Comparison of ENCODE assay signal across 13 cellular contexts in the genomic region with DNA sequence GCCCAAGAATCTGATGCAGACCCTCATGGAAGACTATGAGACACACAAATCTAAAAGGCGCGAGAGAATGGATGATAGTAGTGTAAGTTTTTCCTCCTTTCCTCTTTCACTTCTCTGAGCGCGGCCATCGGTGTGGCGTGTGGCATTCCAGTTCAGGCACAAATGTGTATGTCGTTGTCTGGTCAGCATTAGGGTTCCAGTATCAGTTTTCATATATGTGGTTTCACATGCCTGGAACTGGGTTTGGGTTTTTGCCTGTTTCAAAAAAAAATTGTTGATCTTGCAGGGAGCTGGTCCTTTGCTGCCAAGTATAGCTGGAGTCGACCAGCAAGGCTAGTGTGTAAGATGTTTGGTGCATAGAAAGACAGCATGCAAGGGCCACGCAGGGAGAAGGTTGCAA. TPM values are rescaled to one million over a fixed set of nuclear protein-coding genes. Genes with fewer than 3 reads are reported as not detected.
A peak's percentile ranks its signal among the peaks of the same experiment; 100 is the strongest.
DNase-seq lines count a peak whose midpoint lies in the region; ATAC-seq and TF ChIP-seq lines count a peak whose summit lies in the region.
"Had no signal": no experiment of that assay in that cellular context is flagged by ENCODE, and none has a peak within 500 bp of the region (broad histone marks: within the 10 kb centered on the region; RNA-seq: fewer than 3 reads in every experiment).

No MANE protein-coding gene starts in this region.

- 0 out of 2 replicates have a peak, but pooled peaks cover 5% of the 10 kb centered on the region for H3K9me2 ChIP-seq in GM23338 (ENCODE audit: insufficient read depth)

- H3K36me3 Mint-ChIP-seq in CD4-positive, alpha-beta memory T cell: peaks cover 0 to 12% of the 10 kb centered on the region in 2 donors
- peaks cover 25% of the 10 kb centered on the region for H3K36me3 Mint-ChIP-seq in GM23338 (ENCODE audit: low read depth)

- H3K27ac ChIP-seq in CD4-positive, alpha-beta memory T cell (ENCODE audit: low read depth, low read length): no peak overlapping the region
- H3K27ac ChIP-seq in GM23338 (ENCODE audit: low read depth): no peak overlapping the region
- H3K27ac ChIP-seq: neutrophil, tibial artery had no signal

- H3K27me3 ChIP-seq in CD4-positive, alpha-beta memory T cell (ENCODE audit: insufficient read depth, low read length): no peaks in the 10 kb centered on the region
- H3K27me3 ChIP-seq in GM23338 (ENCODE audit: insufficient read depth): peaks cover 20% of the 10 kb centered on the region; the same call in 1 of the 2 replicates
- H3K27me3 ChIP-seq: neutrophil, tibial artery had no signal

- H3K9me3 Mint-ChIP-seq in CD4-positive, alpha-beta memory T cell: no peaks in the 10 kb centered on the region
- no peaks in the 10 kb centered on the region for H3K9me3 Mint-ChIP-seq in GM23338

- no peak overlapping the region for H2AFZ ChIP-seq in GM23338

- H3K9me3 ChIP-seq in CD4-positive, alpha-beta memory T cell (ENCODE audit: control insufficient read depth in 1 of 2, low read length in 2 of 2): no peaks in the 10 kb centered on the region
- H3K9me3 ChIP-seq: neutrophil, tibial artery had no signal

- no peaks in the 10 kb centered on the region for H3F3A ChIP-seq in GM23338 (replicated peaks; ENCODE audit: low read depth)

- no peak for DNase-seq in CD4-positive, alpha-beta memory T cell
- DNase-seq in fibroblast of gingiva (ENCODE audit: low read depth): peak; percentile 47
- DNase-seq in GM23338 (ENCODE audit: low spot score): no peak
- DNase-seq in NCI-H748 treated with DMSO at 0.1 percent for 48 hours (lab: John Stamatoyannopoulos, UW): no peak
- DNase-seq in hypothalamus (lab: John Stamatoyannopoulos, UW): no peak
- DNase-seq in 8988T: no peak
- DNase-seq: Calu3; stimulated activated CD4-positive, alpha-beta T cell treated with anti-CD3 and anti-CD28 coated beads, Interleukin-2, amount 100 ng/mL, for 24 hours; tibial artery had no signal

- peak overlapping the region in 7 of 8 donors; percentile 35 to 74 (median 59) for H3K4me3 Mint-ChIP-seq in CD4-positive, alpha-beta memory T cell
- H3K4me3 Mint-ChIP-seq in GM23338: no peak overlapping the region

- no peak for TF ChIP-seq CTCF in GM23338 (conservative IDR thresholded peaks at IDR 0.05; ENCODE audit: low read depth in 2 of 2)

- peak overlapping the region in 5 of 7 donors; percentile 19 to 64 (median 45) for H3K27ac Mint-ChIP-seq in CD4-positive, alpha-beta memory T cell
- no peak overlapping the region for H3K27ac Mint-ChIP-seq in GM23338

- H3K4me3 ChIP-seq in CD4-positive, alpha-beta memory T cell (ENCODE audit: low read length in 2 of 2): no peak overlapping the region
- H3K4me3 ChIP-seq in GM23338: no peak overlapping the region
- H3K4me3 ChIP-seq: tibial artery had no signal

- CTCF ChIA-PET in CD4-positive, alpha-beta memory T cell (lab: Charles Lee; ENCODE audit: partially characterized antibody): interaction anchor here (1.0 to 2.2 kb wide), 6 partner anchors 9 to 253 kb away, joined by 3 to 8 read pairs (median 4); no protein-coding TSS in a partner anchor

- intact Hi-C loops in CD4-positive, alpha-beta memory T cell (cut with micrococcal nuclease): loop anchor here (10.0 kb wide), 2 partner anchors 98 to 582 kb away; partner anchors contain the start of gene TXN

- H3K4me1 Mint-ChIP-seq in CD4-positive, alpha-beta memory T cell: peaks cover 26 to 66% (median 53%) of the 10 kb centered on the region in 4 donors
- H3K4me1 Mint-ChIP-seq in GM23338: peaks cover 26% of the 10 kb centered on the region

- H3K4me1 ChIP-seq in CD4-positive, alpha-beta memory T cell (ENCODE audit: insufficient read depth, low read length): peaks cover 49% of the 10 kb centered on the region
- peaks cover 15% of the 10 kb centered on the region for H3K4me1 ChIP-seq in GM23338 (ENCODE audit: insufficient read depth)

- POLR2A ChIA-PET in CD4-positive, alpha-beta memory T cell (lab: Charles Lee; ENCODE audit: partially characterized antibody): interaction anchor here (1.3 to 1.5 kb wide), 2 partner anchors 9 to 243 kb away, joined by 3 to 17 read pairs; no protein-coding TSS in a partner anchor

- H3K36me3 ChIP-seq in CD4-positive, alpha-beta memory T cell (ENCODE audit: insufficient read depth, low read length): no peaks in the 10 kb centered on the region
- H3K36me3 ChIP-seq in GM23338 (ENCODE audit: insufficient read depth): no peaks in the 10 kb centered on the region
- H3K36me3 ChIP-seq: neutrophil had no signal

- no peaks in the 10 kb centered on the region for H3K27me3 Mint-ChIP-seq in CD4-positive, alpha-beta memory T cell
- H3K27me3 Mint-ChIP-seq in GM23338 (ENCODE audit: insufficient read depth, low read depth, poor library complexity): peaks cover 7% of the 10 kb centered on the region

- ATAC-seq in GM19351 (IDR thresholded peaks at IDR 0.05; ENCODE audit: unreplicated experiment): peak; percentile 25
- ATAC-seq in HG03442 (IDR thresholded peaks at IDR 0.05; ENCODE audit: unreplicated experiment): peak; percentile 6
- no peak for ATAC-seq in GM23338
- ATAC-seq: HCT116 had no signal

- H3K4me2 ChIP-seq in GM23338: no peak overlapping the region

- peaks cover 34% of the 10 kb centered on the region for H3K79me2 ChIP-seq in GM23338 (replicated peaks; ENCODE audit: insufficient read depth)

- peaks cover 43% of the 10 kb centered on the region for H4K20me1 ChIP-seq in GM23338 (replicated peaks; ENCODE audit: insufficient read depth)

TF ChIP-seq in GM23338, 12 proteins besides CTCF, POLR2A, EP300 and RAD21:
- TF ChIP-seq POLR2AphosphoS5 (IDR thresholded peaks at IDR 0.05; ENCODE audit: low read depth) (no peak), EZH2 (IDR thresholded peaks at IDR 0.05; ENCODE audit: low read depth, unreplicated experiment) (no peak)
- TF ChIP-seq, protein P1, sequence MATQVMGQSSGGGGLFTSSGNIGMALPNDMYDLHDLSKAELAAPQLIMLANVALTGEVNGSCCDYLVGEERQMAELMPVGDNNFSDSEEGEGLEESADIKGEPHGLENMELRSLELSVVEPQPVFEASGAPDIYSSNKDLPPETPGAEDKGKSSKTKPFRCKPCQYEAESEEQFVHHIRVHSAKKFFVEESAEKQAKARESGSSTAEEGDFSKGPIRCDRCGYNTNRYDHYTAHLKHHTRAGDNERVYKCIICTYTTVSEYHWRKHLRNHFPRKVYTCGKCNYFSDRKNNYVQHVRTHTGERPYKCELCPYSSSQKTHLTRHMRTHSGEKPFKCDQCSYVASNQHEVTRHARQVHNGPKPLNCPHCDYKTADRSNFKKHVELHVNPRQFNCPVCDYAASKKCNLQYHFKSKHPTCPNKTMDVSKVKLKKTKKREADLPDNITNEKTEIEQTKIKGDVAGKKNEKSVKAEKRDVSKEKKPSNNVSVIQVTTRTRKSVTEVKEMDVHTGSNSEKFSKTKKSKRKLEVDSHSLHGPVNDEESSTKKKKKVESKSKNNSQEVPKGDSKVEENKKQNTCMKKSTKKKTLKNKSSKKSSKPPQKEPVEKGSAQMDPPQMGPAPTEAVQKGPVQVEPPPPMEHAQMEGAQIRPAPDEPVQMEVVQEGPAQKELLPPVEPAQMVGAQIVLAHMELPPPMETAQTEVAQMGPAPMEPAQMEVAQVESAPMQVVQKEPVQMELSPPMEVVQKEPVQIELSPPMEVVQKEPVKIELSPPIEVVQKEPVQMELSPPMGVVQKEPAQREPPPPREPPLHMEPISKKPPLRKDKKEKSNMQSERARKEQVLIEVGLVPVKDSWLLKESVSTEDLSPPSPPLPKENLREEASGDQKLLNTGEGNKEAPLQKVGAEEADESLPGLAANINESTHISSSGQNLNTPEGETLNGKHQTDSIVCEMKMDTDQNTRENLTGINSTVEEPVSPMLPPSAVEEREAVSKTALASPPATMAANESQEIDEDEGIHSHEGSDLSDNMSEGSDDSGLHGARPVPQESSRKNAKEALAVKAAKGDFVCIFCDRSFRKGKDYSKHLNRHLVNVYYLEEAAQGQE (IDR thresholded peaks at IDR 0.05; ENCODE audit: unreplicated experiment): no peak

RNA-seq across cellular contexts. Expression of gene C9orf152, which starts 51.5 kb away (rescaled TPM):
- not detected for total RNA-seq in CD4-positive, alpha-beta memory T cell
- polyA plus RNA-seq in CD4-positive, alpha-beta memory T cell: not detected
- not detected in 2 replicates for total RNA-seq in GM23338 (2014; rRNA removed; shearing (Covaris generic))
- not detected in 2 replicates for polyA plus RNA-seq in GM23338 (2016; fragmentation: Nextera tagmentation; extraction: Ambion mirVana)
